Comparison of ENCODE assay signal across 11 cellular contexts in genomic region chr19:34288381-34288780, GRCh38.
"Had no signal": no experiment of that assay in that cellular context is flagged by ENCODE, and none has a peak within 500 bp of the region (broad histone marks: within the 10 kb centered on the region; RNA-seq: fewer than 3 reads in every experiment).

No MANE protein-coding gene starts in this region.

- H3K4me1 Mint-ChIP-seq: brain had no signal

- DNase-seq: activated naive CD4-positive, alpha-beta T cell treated with Interleukin-2 at 50 U/mL for 16 hours; amygdala; cortex of kidney; effector memory CD4-positive, alpha-beta T cell; kidney; posterior cingulate gyrus had no signal

- H3K27ac ChIP-seq: epithelial cell of prostate, skin epidermis had no signal

- H3K4me3 Mint-ChIP-seq: brain; central memory CD8-positive, alpha-beta T cell had no signal

- H3K4me3 ChIP-seq: skin epidermis had no signal

- H3K9me3 Mint-ChIP-seq: central memory CD8-positive, alpha-beta T cell had no signal

- H3K27ac Mint-ChIP-seq: brain had no signal

- FAIRE-seq: kidney, urothelium cell line had no signal

- H3K27me3 Mint-ChIP-seq: brain; central memory CD8-positive, alpha-beta T cell had no signal
